8 cellular contexts compared by ENCODE assay signal in the genomic region with DNA sequence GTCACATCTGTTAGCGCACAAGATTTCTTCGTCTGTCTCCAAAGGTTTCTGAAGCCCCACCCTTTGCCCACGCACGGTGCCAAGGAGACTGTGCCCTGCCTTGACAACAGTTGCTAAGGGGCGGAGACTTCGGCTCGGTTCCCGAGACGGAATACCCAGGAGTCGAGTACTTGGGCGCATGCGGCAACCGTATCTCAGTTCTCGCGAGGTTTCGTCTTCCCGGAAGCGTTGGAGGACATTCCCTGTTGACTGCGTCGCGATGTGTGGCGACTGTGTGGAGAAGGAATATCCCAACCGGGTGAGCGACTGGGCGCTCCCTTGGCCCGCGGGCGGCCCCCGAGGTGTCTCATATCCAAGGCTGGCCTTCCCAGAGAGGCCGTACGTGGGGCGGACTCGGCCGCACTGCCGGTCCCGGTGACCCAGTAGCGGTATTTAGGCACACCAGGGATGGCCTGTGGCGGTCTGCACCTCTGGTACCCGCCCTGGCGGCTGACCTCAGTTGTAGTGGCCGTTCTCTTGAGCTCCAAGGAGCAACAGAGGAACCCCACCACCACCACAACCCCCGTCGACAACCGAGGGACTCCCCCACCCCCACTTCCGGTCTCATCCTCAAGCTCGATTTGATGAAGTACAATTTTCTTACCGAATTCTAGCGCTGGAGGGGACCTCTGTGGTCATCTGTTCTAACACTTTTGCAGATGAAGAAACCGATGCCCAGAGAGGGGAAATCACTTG. TPM values are rescaled to one million over a fixed set of nuclear protein-coding genes. Genes with fewer than 3 reads are reported as not detected.
A peak's percentile ranks its signal among the peaks of the same experiment; 100 is the strongest.
DNase-seq lines count a peak whose midpoint lies in the region; ATAC-seq and TF ChIP-seq lines count a peak whose summit lies in the region.

Gene CHURC1, plus strand, starts transcription at position 219 of the 735 bp plus-strand sequence. Its CDS starts 41 bp downstream, at position 260.

- H3K4me1 ChIP-seq in adipocyte (ENCODE audit: control insufficient read depth, insufficient read depth, low read length) (peaks cover 42% of the 10 kb centered on the region), cardiac muscle cell (ENCODE audit: low read depth) (peaks cover 18% of the 10 kb centered on the region), parathyroid adenoma (peaks cover 5% of the 10 kb centered on the region), tibial nerve (peaks cover 0 to 42% (median 15%) of the 10 kb centered on the region in 4 donors)

- peak; percentile 99 for ATAC-seq in HG02798 (IDR thresholded peaks at IDR 0.05; ENCODE audit: poor library complexity, unreplicated experiment)

- peak; percentile 79 to 97 for TF ChIP-seq EP300 in tibial nerve (IDR thresholded peaks at IDR 0.05)

- H3K4me3 ChIP-seq in GM12875 (ENCODE audit: low read depth, low read length), result peak within 1 kb of the TSS; percentile 97
- H3K4me3 ChIP-seq in adipocyte (ENCODE audit: low read length), result peak within 1 kb of the TSS; percentile 95
- H3K4me3 ChIP-seq in cardiac muscle cell, result peak within 1 kb of the TSS; percentile 80
- peak within 1 kb of the TSS; percentile 94 for H3K4me3 ChIP-seq in parathyroid adenoma (ENCODE audit: low read depth, low read length)
- H3K4me3 ChIP-seq in tibial nerve, result peak within 1 kb of the TSS; percentile 74 to 99 (median 89)

- H3K9ac ChIP-seq in adipocyte (ENCODE audit: low read length) (peak within 1 kb of the TSS; percentile 97), parathyroid adenoma (peak within 1 kb of the TSS; percentile 81)

- 0 to 1% methylated on average over 33 to 41 of the region's 49 CpGs for WGBS in tibial nerve, 2 donors

- DNase-seq in NCI-H1436 (lab: John Stamatoyannopoulos, UW) (peak; percentile 99), T follicular helper cell (ENCODE audit: low read depth) (peak; percentile 98), adipocyte (ENCODE audit: low read depth) (peak; percentile 100), cardiac muscle cell (ENCODE audit: low read depth in 1 of 2, low spot score in 1 of 2) (peak; percentile 98 to 99), tibial nerve (ENCODE audit: low spot score in 2 of 2) (peak; percentile 97 to 98)

- TF ChIP-seq CTCF in GM12875 (IDR thresholded peaks at IDR 0.05; ENCODE audit: borderline replicate concordance, insufficient read depth, low read depth, low read length), result no peak
- TF ChIP-seq CTCF in cardiac muscle cell (IDR thresholded peaks at IDR 0.05; ENCODE audit: low read depth, low read length), result no peak
- no peak for TF ChIP-seq CTCF in parathyroid adenoma (IDR thresholded peaks at IDR 0.05)
- peak in 2 of 5 experiments; percentile 10 to 17 for TF ChIP-seq CTCF in tibial nerve (IDR thresholded peaks at IDR 0.05)

- H3K4me2 ChIP-seq in parathyroid adenoma (ENCODE audit: low read length), result peak within 1 kb of the TSS; percentile 77

- H3K9me3 ChIP-seq in adipocyte (ENCODE audit: control insufficient read depth, low read length), result no peaks in the 10 kb centered on the region
- no peaks in the 10 kb centered on the region for H3K9me3 ChIP-seq in cardiac muscle cell (ENCODE audit: low read depth)
- H3K9me3 ChIP-seq in parathyroid adenoma (ENCODE audit: control insufficient read depth, low read length), result no peaks in the 10 kb centered on the region
- no peaks in the 10 kb centered on the region for H3K9me3 ChIP-seq in tibial nerve

- H3K27ac ChIP-seq in cardiac muscle cell (peak within 1 kb of the TSS; percentile 94), parathyroid adenoma (peak within 1 kb of the TSS; percentile 93), tibial nerve (peak within 1 kb of the TSS; percentile 92 to 97 (median 94))

- peaks cover 3% of the 10 kb centered on the region for H3K27me3 ChIP-seq in adipocyte (replicated peaks; ENCODE audit: control insufficient read depth, insufficient read depth, low read length)
- no peaks in the 10 kb centered on the region for H3K27me3 ChIP-seq in cardiac muscle cell
- H3K27me3 ChIP-seq in parathyroid adenoma (ENCODE audit: control insufficient read depth, insufficient read depth, low read length), result no peaks in the 10 kb centered on the region
- H3K27me3 ChIP-seq in tibial nerve, result no peaks in the 10 kb centered on the region

- H3K79me2 ChIP-seq in parathyroid adenoma, result peaks cover 43% of the 10 kb centered on the region

- peak within 1 kb of the TSS; percentile 92 for H2AFZ ChIP-seq in parathyroid adenoma

- H3K36me3 ChIP-seq in adipocyte (ENCODE audit: control insufficient read depth, insufficient read depth, low read length, severe bottlenecking) (no peaks in the 10 kb centered on the region), cardiac muscle cell (no peaks in the 10 kb centered on the region), parathyroid adenoma (ENCODE audit: control insufficient read depth, insufficient read depth, low read length) (no peaks in the 10 kb centered on the region), tibial nerve (no peaks in the 10 kb centered on the region)

- peak; percentile 80 to 85 for TF ChIP-seq POLR2A in tibial nerve (IDR thresholded peaks at IDR 0.05)

RNA-seq across cellular contexts. Expression of gene CHURC1, which starts in this region (rescaled TPM):
- total RNA-seq in cardiac muscle cell (21.6 and 28.9 TPM in 2 replicates), tibial nerve (100 to 1,000 TPM in 1 of 4 donors, 10 to 100 TPM in 3; 75.0 to 131 (median 89.1) TPM)
- 107 and 120 TPM in 2 replicates for polyA plus RNA-seq in cardiac muscle cell

Comparison
In these comparisons a context has a peak if more than half of its experiments do, and no peak if none do; other contexts are left out.
1. Peak in every context shown above with its lines: DNase-seq, ATAC-seq, H3K4me3 ChIP-seq and H3K27ac ChIP-seq.